9 cellular contexts compared by ENCODE assay signal in the genomic region with DNA sequence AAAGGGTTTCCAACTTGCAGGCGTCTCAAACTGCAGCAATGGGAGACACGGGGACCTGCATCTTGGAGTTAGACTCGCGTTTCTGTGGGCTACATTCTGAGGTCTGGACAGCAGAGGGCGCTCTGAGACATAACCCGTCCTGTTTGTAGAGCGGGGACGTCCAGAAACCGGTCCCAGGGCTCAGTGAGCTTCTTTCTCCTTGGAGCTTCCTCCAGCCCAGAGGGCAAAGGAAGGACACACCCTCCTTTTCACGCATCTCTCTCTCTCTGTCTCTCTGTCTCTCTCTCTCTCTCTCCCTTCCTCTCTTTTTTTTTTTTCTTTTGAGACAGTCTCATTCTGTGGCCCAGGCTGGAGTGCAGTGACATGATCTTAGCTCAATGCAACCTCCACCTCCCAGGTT. TPM values are rescaled to one million over a fixed set of nuclear protein-coding genes. Genes with fewer than 3 reads are reported as not detected.
DNase-seq lines count a peak whose midpoint lies in the region; ATAC-seq and TF ChIP-seq lines count a peak whose summit lies in the region.
"Had no signal": no experiment of that assay in that cellular context is flagged by ENCODE, and none has a peak within 500 bp of the region (broad histone marks: within the 10 kb centered on the region; RNA-seq: fewer than 3 reads in every experiment).

No MANE protein-coding gene starts in this region.

- ATAC-seq in WTC11 (peak; percentile 84), HG02870 (IDR thresholded peaks at IDR 0.05; ENCODE audit: unreplicated experiment) (no peak)

- peak; percentile 88 for TF ChIP-seq CTCF in 22Rv1 (IDR thresholded peaks at IDR 0.05)
- TF ChIP-seq CTCF in GM13977 (IDR thresholded peaks at IDR 0.05; ENCODE audit: extremely low read depth, insufficient read depth, missing control alignments), result peak; percentile 86
- peak; percentile 80 for TF ChIP-seq CTCF in WTC11 (IDR thresholded peaks at IDR 0.05)
- peak in 2 of 3 donors; percentile 46 to 70 for TF ChIP-seq CTCF in breast epithelium (IDR thresholded peaks at IDR 0.05)

- no peak overlapping the region for H3K4me3 Mint-ChIP-seq in WTC11

- H3K9me3 ChIP-seq in breast epithelium, result no peaks in the 10 kb centered on the region

- H3K9me3 Mint-ChIP-seq in WTC11, result no peaks in the 10 kb centered on the region; the same call in 1 of the 2 replicates

- peaks cover 0 to 18% of the 10 kb centered on the region in 2 donors for H3K27me3 ChIP-seq in breast epithelium

- H3K4me1 Mint-ChIP-seq in WTC11, result peaks cover 4% of the 10 kb centered on the region; the same call in 1 of the 2 replicates

- H3K4me3 ChIP-seq in breast epithelium, result no peak overlapping the region
- H3K4me3 ChIP-seq: skin epidermis had no signal

- no peaks in the 10 kb centered on the region for H3K36me3 Mint-ChIP-seq in WTC11

- DNase-seq in GM13977 (ENCODE audit: low spot score) (peak; percentile 88), NCI-H2227 (lab: John Stamatoyannopoulos, UW; ENCODE audit: unreplicated experiment) (peak; percentile 73), WTC11 (ENCODE audit: low spot score) (peak; percentile 96), breast epithelium (ENCODE audit: low spot score in 2 of 2) (peak; percentile 48 to 85), islet precursor cell (peak; percentile 93)
- peak; percentile 83 to 84 for DNase-seq in stimulated activated CD4-positive, alpha-beta T cell treated with anti-CD3 and anti-CD28 coated beads, Interleukin-1b, Interleukin-23, amount 100 ng/mL, for 4 hours (ENCODE audit: low read depth in 2 of 2)

- POLR2A ChIA-PET in WTC11 (lab: Charles Lee), result interaction anchor here (0.6 to 0.7 kb wide), 2 partner anchors 113 to 148 kb away, joined by 4 read pairs; no protein-coding TSS in a partner anchor

- H3K4me1 ChIP-seq in breast epithelium, result no peaks in the 10 kb centered on the region

- intact Hi-C loops in breast epithelium (cut with DNase I; ENCODE audit: low total_unique reads), result no loop called here

- in situ Hi-C loops in GM13977 (cut with MboI; ENCODE audit: low pct_unique_long_range_greater_than_20kb, low sequenced_read_pairs, unreplicated experiment), result loop anchor here (25.0 kb wide), 1 partner anchor 693 kb away; a partner anchor contains a TSS

- H3K27ac ChIP-seq in 22Rv1 (no peak overlapping the region), breast epithelium (no peak overlapping the region)
- H3K27ac ChIP-seq: skin epidermis had no signal

- TF ChIP-seq POLR2A in breast epithelium (IDR thresholded peaks at IDR 0.05), result no peak

- H3K27ac Mint-ChIP-seq in WTC11, result no peak overlapping the region

- CTCF ChIA-PET in WTC11 (lab: Charles Lee), result interaction anchor here (0.6 to 3.9 kb wide), 77 partner anchors 8 to 709 kb away, joined by 3 to 291 read pairs (median 4); a partner anchor contains a TSS

- H3K36me3 ChIP-seq in breast epithelium, result no peaks in the 10 kb centered on the region

- peaks cover 29% of the 10 kb centered on the region for H3K27me3 Mint-ChIP-seq in WTC11 (ENCODE audit: low read depth)

TF ChIP-seq in WTC11, 78 proteins besides CTCF, POLR2A, EP300 and RAD21:
- TF ChIP-seq GABPB1 (CRISPR knock-in tag; IDR thresholded peaks at IDR 0.05) (no peak), ZNF138 (CRISPR knock-in tag; conservative IDR thresholded peaks at IDR 0.05) (no peak), MYBL2 (CRISPR knock-in tag; IDR thresholded peaks at IDR 0.05) (no peak), KAT7 (CRISPR knock-in tag; IDR thresholded peaks at IDR 0.05; ENCODE audit: borderline replicate concordance) (no peak), NR3C1 (CRISPR knock-in tag; conservative IDR thresholded peaks at IDR 0.05; ENCODE audit: low read depth) (no peak), ZNF671 (CRISPR knock-in tag; IDR thresholded peaks at IDR 0.05) (no peak)
- TF ChIP-seq, protein P1, sequence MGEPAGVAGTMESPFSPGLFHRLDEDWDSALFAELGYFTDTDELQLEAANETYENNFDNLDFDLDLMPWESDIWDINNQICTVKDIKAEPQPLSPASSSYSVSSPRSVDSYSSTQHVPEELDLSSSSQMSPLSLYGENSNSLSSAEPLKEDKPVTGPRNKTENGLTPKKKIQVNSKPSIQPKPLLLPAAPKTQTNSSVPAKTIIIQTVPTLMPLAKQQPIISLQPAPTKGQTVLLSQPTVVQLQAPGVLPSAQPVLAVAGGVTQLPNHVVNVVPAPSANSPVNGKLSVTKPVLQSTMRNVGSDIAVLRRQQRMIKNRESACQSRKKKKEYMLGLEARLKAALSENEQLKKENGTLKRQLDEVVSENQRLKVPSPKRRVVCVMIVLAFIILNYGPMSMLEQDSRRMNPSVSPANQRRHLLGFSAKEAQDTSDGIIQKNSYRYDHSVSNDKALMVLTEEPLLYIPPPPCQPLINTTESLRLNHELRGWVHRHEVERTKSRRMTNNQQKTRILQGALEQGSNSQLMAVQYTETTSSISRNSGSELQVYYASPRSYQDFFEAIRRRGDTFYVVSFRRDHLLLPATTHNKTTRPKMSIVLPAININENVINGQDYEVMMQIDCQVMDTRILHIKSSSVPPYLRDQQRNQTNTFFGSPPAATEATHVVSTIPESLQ (CRISPR knock-in tag; IDR thresholded peaks at IDR 0.05), result no peak
- TF ChIP-seq, protein P2, sequence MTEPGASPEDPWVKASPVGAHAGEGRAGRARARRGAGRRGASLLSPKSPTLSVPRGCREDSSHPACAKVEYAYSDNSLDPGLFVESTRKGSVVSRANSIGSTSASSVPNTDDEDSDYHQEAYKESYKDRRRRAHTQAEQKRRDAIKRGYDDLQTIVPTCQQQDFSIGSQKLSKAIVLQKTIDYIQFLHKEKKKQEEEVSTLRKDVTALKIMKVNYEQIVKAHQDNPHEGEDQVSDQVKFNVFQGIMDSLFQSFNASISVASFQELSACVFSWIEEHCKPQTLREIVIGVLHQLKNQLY (CRISPR knock-in tag; IDR thresholded peaks at IDR 0.05), result no peak
- TF ChIP-seq, protein P3, sequence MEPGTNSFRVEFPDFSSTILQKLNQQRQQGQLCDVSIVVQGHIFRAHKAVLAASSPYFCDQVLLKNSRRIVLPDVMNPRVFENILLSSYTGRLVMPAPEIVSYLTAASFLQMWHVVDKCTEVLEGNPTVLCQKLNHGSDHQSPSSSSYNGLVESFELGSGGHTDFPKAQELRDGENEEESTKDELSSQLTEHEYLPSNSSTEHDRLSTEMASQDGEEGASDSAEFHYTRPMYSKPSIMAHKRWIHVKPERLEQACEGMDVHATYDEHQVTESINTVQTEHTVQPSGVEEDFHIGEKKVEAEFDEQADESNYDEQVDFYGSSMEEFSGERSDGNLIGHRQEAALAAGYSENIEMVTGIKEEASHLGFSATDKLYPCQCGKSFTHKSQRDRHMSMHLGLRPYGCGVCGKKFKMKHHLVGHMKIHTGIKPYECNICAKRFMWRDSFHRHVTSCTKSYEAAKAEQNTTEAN (CRISPR knock-in tag; IDR thresholded peaks at IDR 0.05), result no peak
- TF ChIP-seq, protein P4, sequence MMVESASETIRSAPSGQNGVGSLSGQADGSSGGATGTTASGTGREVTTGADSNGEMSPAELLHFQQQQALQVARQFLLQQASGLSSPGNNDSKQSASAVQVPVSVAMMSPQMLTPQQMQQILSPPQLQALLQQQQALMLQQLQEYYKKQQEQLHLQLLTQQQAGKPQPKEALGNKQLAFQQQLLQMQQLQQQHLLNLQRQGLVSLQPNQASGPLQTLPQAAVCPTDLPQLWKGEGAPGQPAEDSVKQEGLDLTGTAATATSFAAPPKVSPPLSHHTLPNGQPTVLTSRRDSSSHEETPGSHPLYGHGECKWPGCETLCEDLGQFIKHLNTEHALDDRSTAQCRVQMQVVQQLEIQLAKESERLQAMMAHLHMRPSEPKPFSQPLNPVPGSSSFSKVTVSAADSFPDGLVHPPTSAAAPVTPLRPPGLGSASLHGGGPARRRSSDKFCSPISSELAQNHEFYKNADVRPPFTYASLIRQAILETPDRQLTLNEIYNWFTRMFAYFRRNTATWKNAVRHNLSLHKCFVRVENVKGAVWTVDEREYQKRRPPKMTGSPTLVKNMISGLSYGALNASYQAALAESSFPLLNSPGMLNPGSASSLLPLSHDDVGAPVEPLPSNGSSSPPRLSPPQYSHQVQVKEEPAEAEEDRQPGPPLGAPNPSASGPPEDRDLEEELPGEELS (CRISPR knock-in tag; IDR thresholded peaks at IDR 0.05), result no peak

RNA-seq across cellular contexts. Expression of a gene that starts 19.8 kb away (rescaled TPM):
- total RNA-seq in WTC11 (2021) (578 to 618 TPM (median 606 TPM) in 3 replicates), breast epithelium (100 to 1,000 TPM; 355 to 425 (median 400) TPM)

RNA-seq across cellular contexts. Expression of a gene that starts 19.9 kb away (rescaled TPM):
- total RNA-seq in WTC11 (2021) (48.0 to 55.2 TPM (median 52.7 TPM) in 3 replicates), breast epithelium (10 to 100 TPM; 18.1 to 30.8 (median 30.7) TPM)
